9 cellular contexts compared by ENCODE assay signal in genomic region chr18:70036771-70037452, GRCh38.
DNase-seq lines count a peak whose midpoint lies in the region; ATAC-seq and TF ChIP-seq lines count a peak whose summit lies in the region.
"Had no signal": no experiment of that assay in that cellular context is flagged by ENCODE, and none has a peak within 500 bp of the region (broad histone marks: within the 10 kb centered on the region; RNA-seq: fewer than 3 reads in every experiment).

No MANE protein-coding gene starts in this region.

- H3K27me3 ChIP-seq in left lung = no peaks in the 10 kb centered on the region

- intact Hi-C loops in mucosa of descending colon (cut with DNase I, micrococcal nuclease) = no loop called here
- intact Hi-C loops in left lung (cut with DNase I) = no loop called here

- H3K36me3 ChIP-seq in mucosa of descending colon (ENCODE audit: low read depth) (no peaks in the 10 kb centered on the region), left lung (peaks cover 0 to 5% of the 10 kb centered on the region in 2 donors)

- TF ChIP-seq CTCF in mucosa of descending colon (IDR thresholded peaks at IDR 0.05) (no peak), left lung (IDR thresholded peaks at IDR 0.05) (no peak)

- H3K4me3 ChIP-seq in mucosa of descending colon (no peak overlapping the region), left lung (no peak overlapping the region)

- DNase-seq in mucosa of descending colon (no peak), left lung (no peak), left lobe of liver (ENCODE audit: low spot score) (no peak), COLO668 (lab: John Stamatoyannopoulos, UW; ENCODE audit: unreplicated experiment) (no peak)
- no peak for DNase-seq in activated CD8-positive, alpha-beta memory T cell treated with anti-CD3 and anti-CD28 coated beads for 24 hours

- H3K27ac ChIP-seq in left lung = no peak overlapping the region
- H3K27ac ChIP-seq: parathyroid adenoma had no signal

- H3K9me3 ChIP-seq in mucosa of descending colon (no peaks in the 10 kb centered on the region), left lung (no peaks in the 10 kb centered on the region)

- H3K4me1 ChIP-seq in mucosa of descending colon (ENCODE audit: low read depth) = no peaks in the 10 kb centered on the region
- H3K4me1 ChIP-seq in left lung = no peaks in the 10 kb centered on the region
- H3K4me1 ChIP-seq: parathyroid adenoma had no signal

- peak; percentile 98 for ATAC-seq in GM18873 (IDR thresholded peaks at IDR 0.05; ENCODE audit: low FRiP score, unreplicated experiment)
- peak; percentile 100 for ATAC-seq in GM21723 (IDR thresholded peaks at IDR 0.05; ENCODE audit: unreplicated experiment)
- peak; percentile 98 for ATAC-seq in HG03432 (IDR thresholded peaks at IDR 0.05; ENCODE audit: unreplicated experiment)
- ATAC-seq in mucosa of descending colon = peak; percentile 25
- no peak for ATAC-seq in left lung
- ATAC-seq in left lobe of liver = no peak

Comparison
In these comparisons a context has a peak if more than half of its experiments do, and no peak if none do; other contexts are left out.
1. ATAC-seq: peak in GM18873 (single experiment), GM21723 (single experiment), HG03432 (single experiment) and mucosa of descending colon (single experiment); none in left lung (single experiment) and left lobe of liver (single experiment).